ENCODE assay signal across 30 cellular contexts in genomic region chr5:1471240-1471853, GRCh38. TPM values are rescaled to one million over a fixed set of nuclear protein-coding genes. Genes with fewer than 3 reads are reported as not detected.
DNase-seq lines count a peak whose midpoint lies in the region; ATAC-seq and TF ChIP-seq lines count a peak whose summit lies in the region.
"Had no signal": no experiment of that assay in that cellular context is flagged by ENCODE, and none has a peak within 500 bp of the region (broad histone marks: within the 10 kb centered on the region; RNA-seq: fewer than 3 reads in every experiment).

No MANE protein-coding gene starts in this region.

- intact Hi-C loops in dendritic cell treated with granulocyte-macrophage colony-stimulating factor and Interleukin-4, amounts not matched to agents 40 ng/mL and 50 ng/mL, for 4 days (cut with micrococcal nuclease), result no loop called here

- DNase-seq in activated T-cell treated with anti-CD3 and anti-CD28 coated beads, Interleukin-2, amount 50 U/mL, for 24 hours, result peak; percentile 22
- no peak for DNase-seq in activated T-cell treated with anti-CD3 and anti-CD28 coated beads, Interleukin-2, amount 50 U/mL, for 1 hour
- no peak for DNase-seq in neural crest cell (ENCODE audit: low read depth, low spot score)
- DNase-seq in hepatic stellate cell (ENCODE audit: low spot score), result no peak
- DNase-seq: 8988T; activated CD4-positive, alpha-beta T cell treated with anti-CD3 and anti-CD28 coated beads for 1 hour; activated gamma-delta T cell treated with Interleukin-2 at 50 U/mL for 16 hours; activated T-cell treated with anti-CD3 and anti-CD28 coated beads for 4 hours; AML-193; amniotic stem cell; brain microvascular endothelial cell; CD8-positive, alpha-beta T cell; DMS 273 treated with DMSO at 0.1 percent for 48 hours; foreskin fibroblast; kidney glomerular epithelial cell; MV-4-11; NCI-H1436 treated with DMSO at 0.1 percent for 48 hours; NCI-H774; thyroid gland had no signal

- no peaks in the 10 kb centered on the region for H3K27me3 Mint-ChIP-seq in activated T-cell treated with anti-CD3 and anti-CD28 coated beads, Interleukin-2, amount 50 U/mL, for 24 hours
- no peaks in the 10 kb centered on the region for H3K27me3 Mint-ChIP-seq in dendritic cell treated with granulocyte-macrophage colony-stimulating factor and Interleukin-4, amounts not matched to agents 40 ng/mL and 50 ng/mL, for 4 days
- H3K27me3 Mint-ChIP-seq in neural crest cell (ENCODE audit: low read depth), result no peaks in the 10 kb centered on the region

- peaks cover 91% of the 10 kb centered on the region for H3K36me3 Mint-ChIP-seq in activated T-cell treated with anti-CD3 and anti-CD28 coated beads, Interleukin-2, amount 50 U/mL, for 24 hours (ENCODE audit: low read depth)
- H3K36me3 Mint-ChIP-seq in dendritic cell treated with granulocyte-macrophage colony-stimulating factor and Interleukin-4, amounts not matched to agents 40 ng/mL and 50 ng/mL, for 4 days (ENCODE audit: low read depth), result peaks cover 98% of the 10 kb centered on the region
- peaks cover 4% of the 10 kb centered on the region for H3K36me3 Mint-ChIP-seq in neural crest cell (ENCODE audit: low read depth)

- ATAC-seq in GM21717 (IDR thresholded peaks at IDR 0.05; ENCODE audit: unreplicated experiment) (no peak), GM18519 (IDR thresholded peaks at IDR 0.05; ENCODE audit: low FRiP score, unreplicated experiment) (no peak)
- ATAC-seq: CD8-positive, alpha-beta T cell; esophagus mucosa; HCT116; heart left ventricle; psoas muscle had no signal

- no peak for TF ChIP-seq CTCF in neural crest cell (conservative IDR thresholded peaks at IDR 0.05)

- peak; percentile 17 for TF ChIP-seq POLR2A in GM19193 (IDR thresholded peaks at IDR 0.05; ENCODE audit: extremely low read depth, insufficient read depth, insufficient read length)

- H3K4me1 Mint-ChIP-seq in activated T-cell treated with anti-CD3 and anti-CD28 coated beads, Interleukin-2, amount 50 U/mL, for 24 hours (ENCODE audit: low read depth), result peaks cover 10% of the 10 kb centered on the region
- peaks cover 20% of the 10 kb centered on the region for H3K4me1 Mint-ChIP-seq in dendritic cell treated with granulocyte-macrophage colony-stimulating factor and Interleukin-4, amounts not matched to agents 40 ng/mL and 50 ng/mL, for 4 days (ENCODE audit: low read depth)
- H3K4me1 Mint-ChIP-seq in neural crest cell, result peaks cover 5% of the 10 kb centered on the region

- H3K9me3 Mint-ChIP-seq in activated T-cell treated with anti-CD3 and anti-CD28 coated beads, Interleukin-2, amount 50 U/mL, for 24 hours, result no peaks in the 10 kb centered on the region
- H3K9me3 Mint-ChIP-seq in dendritic cell treated with granulocyte-macrophage colony-stimulating factor and Interleukin-4, amounts not matched to agents 40 ng/mL and 50 ng/mL, for 4 days, result peaks cover 3% of the 10 kb centered on the region
- H3K9me3 Mint-ChIP-seq in neural crest cell, result no peaks in the 10 kb centered on the region
- H3K9me3 Mint-ChIP-seq: CD8-positive, alpha-beta T cell had no signal

- H3K4me3 Mint-ChIP-seq in activated T-cell treated with anti-CD3 and anti-CD28 coated beads, Interleukin-2, amount 50 U/mL, for 24 hours, result no peak overlapping the region
- no peak overlapping the region for H3K4me3 Mint-ChIP-seq in dendritic cell treated with granulocyte-macrophage colony-stimulating factor and Interleukin-4, amounts not matched to agents 40 ng/mL and 50 ng/mL, for 4 days
- no peak overlapping the region for H3K4me3 Mint-ChIP-seq in neural crest cell
- H3K4me3 Mint-ChIP-seq: CD8-positive, alpha-beta T cell had no signal

- H3K27ac Mint-ChIP-seq in activated T-cell treated with anti-CD3 and anti-CD28 coated beads, Interleukin-2, amount 50 U/mL, for 24 hours, result peak overlapping the region; percentile 26
- peak overlapping the region; percentile 10 for H3K27ac Mint-ChIP-seq in dendritic cell treated with granulocyte-macrophage colony-stimulating factor and Interleukin-4, amounts not matched to agents 40 ng/mL and 50 ng/mL, for 4 days
- peak overlapping the region; percentile 27 for H3K27ac Mint-ChIP-seq in neural crest cell (ENCODE audit: unreplicated experiment)
- H3K27ac Mint-ChIP-seq: CD8-positive, alpha-beta T cell had no signal

RNA-seq across cellular contexts. Expression of gene SLC6A3, which starts 26.1 kb away (rescaled TPM):
- total RNA-seq in neural crest cell, result 0.16 and 0.27 TPM in 2 replicates
- total RNA-seq: CD8-positive, alpha-beta T cell; LHCN-M2; psoas muscle; stomach; T-helper 1 cell treated with Interleukin-12 subunit alpha and Interleukin-12 subunit beta and Interleukin-4 antibody, amounts not matched to agents 30 ng/mL and 1 ng/mL, for 36 hours had no signal

RNA-seq across cellular contexts. Expression of gene LPCAT1, which starts 52.4 kb away (rescaled TPM):
- 101 and 111 TPM in 2 replicates for total RNA-seq in neural crest cell
